In genomic region chr6:1267057-1267732, GRCh38 we compare ENCODE assay signal across 20 cellular contexts. TPM values are rescaled to one million over a fixed set of nuclear protein-coding genes. Genes with fewer than 3 reads are reported as not detected.
A peak's percentile ranks its signal among the peaks of the same experiment; 100 is the strongest.
DNase-seq lines count a peak whose midpoint lies in the region; ATAC-seq and TF ChIP-seq lines count a peak whose summit lies in the region.
"Had no signal": no experiment of that assay in that cellular context is flagged by ENCODE, and none has a peak within 500 bp of the region (broad histone marks: within the 10 kb centered on the region; RNA-seq: fewer than 3 reads in every experiment).

No MANE protein-coding gene starts in this region.

- H3K4me1 ChIP-seq in GM23338 (ENCODE audit: insufficient read depth) (peaks cover 10% of the 10 kb centered on the region), PC-9 (replicated peaks; ENCODE audit: insufficient read depth) (peaks cover 59% of the 10 kb centered on the region)
- H3K4me1 ChIP-seq: spleen, transverse colon had no signal

- H3K36me3 Mint-ChIP-seq in GM23338 (ENCODE audit: low read depth) = peaks cover 9% of the 10 kb centered on the region
- H3K36me3 Mint-ChIP-seq in stimulated activated memory B cell treated with anti-CD40 and anti-IgM and Interleukin-4, amounts not matched to agents 10 μg/mL and 1 μg/mL and 100 μg/mL, for 72 hours = no peaks in the 10 kb centered on the region
- H3K36me3 Mint-ChIP-seq in stimulated activated naive B cell treated with anti-CD40 and anti-IgM and Interleukin-4, amounts not matched to agents 10 μg/mL and 1 μg/mL and 100 μg/mL, for 72 hours = peaks cover 0 to under 1% of the 10 kb centered on the region in 2 donors
- H3K36me3 Mint-ChIP-seq: activated naive CD8-positive, alpha-beta T cell had no signal

- BruUV-seq in PC-9 (replicated peaks; lab: Mats Ljungman, UMichigan) = no TSS peak

- TF ChIP-seq CTCF in GM23338 (conservative IDR thresholded peaks at IDR 0.05; ENCODE audit: low read depth in 2 of 2) (no peak), PC-9 (conservative IDR thresholded peaks at IDR 0.05) (no peak), choroid plexus epithelial cell (conservative IDR thresholded peaks at IDR 0.05; ENCODE audit: low read depth, low read length) (no peak), retinal pigment epithelial cell (conservative IDR thresholded peaks at IDR 0.05; ENCODE audit: low read depth, low read length) (no peak), WERI-Rb-1 (IDR thresholded peaks at IDR 0.05; ENCODE audit: low read depth, low read length) (no peak)

- H3K4me1 Mint-ChIP-seq in GM23338 = peaks cover 10% of the 10 kb centered on the region
- H3K4me1 Mint-ChIP-seq in stimulated activated memory B cell treated with anti-CD40 and anti-IgM and Interleukin-4, amounts not matched to agents 10 μg/mL and 1 μg/mL and 100 μg/mL, for 72 hours = no peaks in the 10 kb centered on the region
- H3K4me1 Mint-ChIP-seq in stimulated activated naive B cell treated with anti-CD40 and anti-IgM and Interleukin-4, amounts not matched to agents 10 μg/mL and 1 μg/mL and 100 μg/mL, for 72 hours = no peaks in the 10 kb centered on the region

- H3K4me3 Mint-ChIP-seq in GM23338 = no peak overlapping the region
- H3K4me3 Mint-ChIP-seq in stimulated activated memory B cell treated with anti-CD40 and anti-IgM and Interleukin-4, amounts not matched to agents 10 μg/mL and 1 μg/mL and 100 μg/mL, for 72 hours = no peak overlapping the region
- H3K4me3 Mint-ChIP-seq in stimulated activated naive B cell treated with anti-CD40 and anti-IgM and Interleukin-4, amounts not matched to agents 10 μg/mL and 1 μg/mL and 100 μg/mL, for 72 hours = no peak overlapping the region
- H3K4me3 Mint-ChIP-seq: activated naive CD8-positive, alpha-beta T cell had no signal

- CTCF ChIA-PET in PC-9 (lab: Charles Lee) = no interaction called here

- H3K27me3 Mint-ChIP-seq in GM23338 (ENCODE audit: insufficient read depth, low read depth, poor library complexity) = peaks cover 7% of the 10 kb centered on the region
- peaks cover 19% of the 10 kb centered on the region for H3K27me3 Mint-ChIP-seq in stimulated activated memory B cell treated with anti-CD40 and anti-IgM and Interleukin-4, amounts not matched to agents 10 μg/mL and 1 μg/mL and 100 μg/mL, for 72 hours
- H3K27me3 Mint-ChIP-seq in stimulated activated naive B cell treated with anti-CD40 and anti-IgM and Interleukin-4, amounts not matched to agents 10 μg/mL and 1 μg/mL and 100 μg/mL, for 72 hours = peaks cover 4 to 22% of the 10 kb centered on the region in 2 donors

- H3K9me3 ChIP-seq in PC-9 (ENCODE audit: insufficient read depth, low read depth) = 0 out of 2 replicates have a peak, but pooled peaks cover 2% of the 10 kb centered on the region
- peaks cover 6% of the 10 kb centered on the region for H3K9me3 ChIP-seq in WERI-Rb-1 (ENCODE audit: severe bottlenecking)
- H3K9me3 ChIP-seq: pancreas, transverse colon had no signal

- H3K9me3 Mint-ChIP-seq in GM23338 = peaks cover 12% of the 10 kb centered on the region
- peaks cover 5% of the 10 kb centered on the region for H3K9me3 Mint-ChIP-seq in stimulated activated memory B cell treated with anti-CD40 and anti-IgM and Interleukin-4, amounts not matched to agents 10 μg/mL and 1 μg/mL and 100 μg/mL, for 72 hours
- H3K9me3 Mint-ChIP-seq in stimulated activated naive B cell treated with anti-CD40 and anti-IgM and Interleukin-4, amounts not matched to agents 10 μg/mL and 1 μg/mL and 100 μg/mL, for 72 hours = peaks cover 5 to 7% of the 10 kb centered on the region in 2 donors

- H3K27ac ChIP-seq in GM23338 (ENCODE audit: low read depth) = no peak overlapping the region
- peak overlapping the region; percentile 85 for H3K27ac ChIP-seq in PC-9
- no peak overlapping the region for H3K27ac ChIP-seq in WERI-Rb-1
- H3K27ac ChIP-seq: cardiac muscle cell, pancreas, spleen, transverse colon had no signal

- no peak overlapping the region for H2AFZ ChIP-seq in GM23338
- peak overlapping the region; percentile 41 for H2AFZ ChIP-seq in PC-9

- H4K20me1 ChIP-seq in GM23338 (replicated peaks; ENCODE audit: insufficient read depth) (no peaks in the 10 kb centered on the region), PC-9 (ENCODE audit: insufficient read depth) (no peaks in the 10 kb centered on the region)

- ATAC-seq in GM23338 (peak; percentile 30; the same call in 1 of the 3 replicates), GM21515 (IDR thresholded peaks at IDR 0.05; ENCODE audit: unreplicated experiment) (no peak)
- no peak for ATAC-seq in stimulated activated memory B cell treated with anti-CD40 and anti-IgM and Interleukin-4, amounts not matched to agents 10 μg/mL and 1 μg/mL and 100 μg/mL, for 72 hours
- ATAC-seq in stimulated activated naive B cell treated with anti-CD40 and anti-IgM and Interleukin-4, amounts not matched to agents 10 μg/mL and 1 μg/mL and 100 μg/mL, for 72 hours (replicated peaks) = no peak
- ATAC-seq: pancreas had no signal

- no peaks in the 10 kb centered on the region for H3K36me3 ChIP-seq in GM23338 (ENCODE audit: insufficient read depth)
- H3K36me3 ChIP-seq in PC-9 (ENCODE audit: low read depth) = no peaks in the 10 kb centered on the region
- no peaks in the 10 kb centered on the region for H3K36me3 ChIP-seq in WERI-Rb-1
- H3K36me3 ChIP-seq: cardiac muscle cell, pancreas, spleen, transverse colon had no signal

- no peak for DNase-seq in GM23338 (ENCODE audit: low spot score)
- peak in 1 of 2 experiments; percentile 91 for DNase-seq in PC-9
- peak; percentile 43 for DNase-seq in choroid plexus epithelial cell (ENCODE audit: low read depth)
- peak; percentile 73 for DNase-seq in retinal pigment epithelial cell (ENCODE audit: low read depth)
- no peak for DNase-seq in stimulated activated naive B cell treated with anti-CD40 and anti-IgM and Interleukin-4, amounts not matched to agents 10 μg/mL and 1 μg/mL and 100 μg/mL, for 72 hours
- DNase-seq in WERI-Rb-1 = no peak
- DNase-seq: activated CD4-positive, alpha-beta T cell treated with anti-CD3 and anti-CD28 coated beads, Interleukin-2, amount 50 U/mL, for 4 hours; DMS53; foreskin melanocyte; NCI-H1694 treated with DMSO at 0.1 percent for 48 hours; NCI-H510A; pancreas; spleen; stimulated activated naive CD4-positive, alpha-beta T cell; transverse colon had no signal

- H3F3A ChIP-seq in GM23338 (replicated peaks; ENCODE audit: low read depth) (no peaks in the 10 kb centered on the region), PC-9 (ENCODE audit: insufficient read depth, low read depth) (peaks cover 23% of the 10 kb centered on the region)

- H3K27me3 ChIP-seq in GM23338 (ENCODE audit: insufficient read depth) = no peaks in the 10 kb centered on the region
- no peaks in the 10 kb centered on the region for H3K27me3 ChIP-seq in PC-9 (ENCODE audit: insufficient read depth, low read depth)
- no peaks in the 10 kb centered on the region for H3K27me3 ChIP-seq in WERI-Rb-1 (ENCODE audit: insufficient read depth, low read depth, severe bottlenecking)
- H3K27me3 ChIP-seq: cardiac muscle cell, pancreas, transverse colon had no signal

- H3K9me2 ChIP-seq in GM23338 (ENCODE audit: insufficient read depth) (no peaks in the 10 kb centered on the region), PC-9 (ENCODE audit: insufficient read depth) (no peaks in the 10 kb centered on the region)

- no peak overlapping the region for H3K27ac Mint-ChIP-seq in GM23338
- no peak overlapping the region for H3K27ac Mint-ChIP-seq in stimulated activated memory B cell treated with anti-CD40 and anti-IgM and Interleukin-4, amounts not matched to agents 10 μg/mL and 1 μg/mL and 100 μg/mL, for 72 hours
- no peak overlapping the region for H3K27ac Mint-ChIP-seq in stimulated activated naive B cell treated with anti-CD40 and anti-IgM and Interleukin-4, amounts not matched to agents 10 μg/mL and 1 μg/mL and 100 μg/mL, for 72 hours
- H3K27ac Mint-ChIP-seq: activated naive CD8-positive, alpha-beta T cell had no signal

- H3K4me3 ChIP-seq in GM23338 (no peak overlapping the region), PC-9 (no peak overlapping the region; the same call in 1 of the 2 replicates), choroid plexus epithelial cell (ENCODE audit: low read depth, low read length) (no peak overlapping the region), retinal pigment epithelial cell (ENCODE audit: low read length) (no peak overlapping the region), WERI-Rb-1 (ENCODE audit: low read depth, low read length) (no peak overlapping the region)
- H3K4me3 ChIP-seq: cardiac muscle cell, pancreas, spleen, transverse colon had no signal

- intact Hi-C loops in PC-9 (cut with micrococcal nuclease; ENCODE audit: unreplicated experiment) = no loop called here

- H3K4me2 ChIP-seq in GM23338 = no peak overlapping the region
- H3K4me2 ChIP-seq in PC-9 = peak overlapping the region; percentile 66

- H3K79me2 ChIP-seq in GM23338 (replicated peaks; ENCODE audit: insufficient read depth) (no peaks in the 10 kb centered on the region), PC-9 (ENCODE audit: low read depth) (no peaks in the 10 kb centered on the region)

- POLR2A ChIA-PET in PC-9 (lab: Charles Lee; ENCODE audit: unreplicated experiment) = no interaction called here

TF ChIP-seq in GM23338, 12 proteins besides CTCF, POLR2A, EP300 and RAD21:
- TF ChIP-seq REST (IDR thresholded peaks at IDR 0.05; ENCODE audit: unreplicated experiment) = no peak
TF ChIP-seq in GM23338: peak in this region for 0.

RNA-seq across cellular contexts. Expression of gene FOXQ1, which starts 44.7 kb away (rescaled TPM):
- total RNA-seq in GM23338 (2014; rRNA removed; shearing (Covaris generic)) = not detected in 2 replicates
- not detected in 2 replicates for polyA plus RNA-seq in GM23338 (2016; fragmentation: Nextera tagmentation; extraction: Ambion mirVana)
- 55.8 and 57.0 TPM in 2 replicates for total RNA-seq in PC-9 (2021)
- total RNA-seq: cardiac muscle cell, myocyte had no signal
- polyA plus RNA-seq: cardiac muscle cell had no signal

Comparison
In these comparisons a context has a peak if more than half of its experiments do, and no peak if none do; other contexts are left out.
1. DNase-seq: peak in choroid plexus epithelial cell (single experiment) and retinal pigment epithelial cell (single experiment); none in GM23338 (single experiment), stimulated activated naive B cell treated with anti-CD40 and anti-IgM and Interleukin-4, amounts not matched to agents 10 μg/mL and 1 μg/mL and 100 μg/mL, for 72 hours (single experiment) and WERI-Rb-1 (single experiment).
2. RNA of gene FOXQ1, which starts 44.7 kb away (total RNA-seq): 55.8 to 57.0 TPM in PC-9; not detected in GM23338; every median in the first group is over 10 times any median in the second.